23 cellular contexts compared by ENCODE assay signal in genomic region chr16:88502371-88502770, GRCh38.
"Had no signal": no experiment of that assay in that cellular context is flagged by ENCODE, and none has a peak within 500 bp of the region (broad histone marks: within the 10 kb centered on the region; RNA-seq: fewer than 3 reads in every experiment).

No MANE protein-coding gene starts in this region.

- H3K36me3 ChIP-seq: MG63, SJSA1 had no signal

- H3K4me3 ChIP-seq: MG63, SJSA1 had no signal

- H3K4me1 ChIP-seq: SJSA1 had no signal

- DNase-seq: Karpas-422, KG1, MG63, NCI-H1092, NCI-H1105 treated with DMSO at 0.1 percent for 48 hours, NCI-H1417 treated with DMSO at 0.1 percent for 48 hours, NCI-H146, NCI-H1694 treated with DMSO at 0.1 percent for 48 hours, NCI-H1930, NCI-H2081, NCI-H2107, NCI-H226, NCI-H446, NCI-H510A, NCI-H524 treated with DMSO at 0.1 percent for 48 hours, NCI-H69, NCI-H774, Right ventricle myocardium superior, RPMI8226, SIG-M5, SK-N-SH, SW 1271 had no signal

- H3K9ac ChIP-seq: SK-N-SH had no signal

- H3K9me3 ChIP-seq: MG63, SJSA1, SK-N-SH had no signal

- H3K27ac ChIP-seq: SJSA1 had no signal

- H3K27me3 ChIP-seq: MG63, SJSA1 had no signal

- H3K4me2 ChIP-seq: SK-N-SH had no signal
